ENCODE assay signal across 1 cellular context in the genomic region with DNA sequence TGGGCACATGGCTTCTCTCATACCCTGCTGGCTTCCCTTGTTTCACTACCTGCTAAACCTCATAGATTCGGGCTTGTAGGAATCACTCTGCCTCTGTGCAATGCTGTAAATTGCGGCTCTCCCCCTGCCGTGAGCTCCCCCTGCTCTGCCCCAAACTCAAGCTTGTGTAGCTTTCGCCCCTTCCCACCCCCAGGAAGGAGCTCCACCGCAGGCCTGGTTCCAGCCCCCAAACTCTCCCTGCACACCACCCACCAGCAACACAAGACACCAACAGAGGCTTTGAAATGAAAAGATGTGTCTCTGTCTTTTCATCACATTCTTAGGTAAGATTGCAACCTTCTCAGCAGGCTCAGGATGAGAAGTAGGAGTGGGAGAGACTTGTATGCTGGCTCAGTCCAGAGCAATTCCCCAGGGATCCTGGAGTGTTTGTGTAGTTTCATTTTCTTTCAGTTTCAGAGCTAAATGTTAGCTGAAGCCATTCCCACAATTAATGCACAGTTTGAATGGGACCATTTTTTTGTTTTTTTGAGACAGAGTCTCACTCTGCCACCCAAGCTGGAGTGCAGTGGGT.
TF ChIP-seq lines count a peak whose summit lies in the region.

No MANE protein-coding gene starts in this region.

TF ChIP-seq in GM12878, 131 proteins besides CTCF, POLR2A, EP300 and RAD21:
- TF ChIP-seq MEF2B (IDR thresholded peaks at IDR 0.05; ENCODE audit: partially characterized antibody, poor library complexity, severe bottlenecking) (peak; percentile 59), SUZ12 (IDR thresholded peaks at IDR 0.05; ENCODE audit: unreplicated experiment) (no peak), IKZF1 (conservative IDR thresholded peaks at IDR 0.05) (peak; percentile 31; the same call in 1 of the 2 replicates), TCF7 (IDR thresholded peaks at IDR 0.05; ENCODE audit: borderline replicate concordance) (no peak), BRCA1 (IDR thresholded peaks at IDR 0.05; ENCODE audit: low read depth, low read length) (no peak)
